11 cellular contexts compared by ENCODE assay signal in genomic region chr3:159711560-159712333, GRCh38.
DNase-seq lines count a peak whose midpoint lies in the region; ATAC-seq, FAIRE-seq and TF ChIP-seq lines count a peak whose summit lies in the region.
"Had no signal": no experiment of that assay in that cellular context is flagged by ENCODE, and none has a peak within 500 bp of the region (broad histone marks: within the 10 kb centered on the region; RNA-seq: fewer than 3 reads in every experiment).

No MANE protein-coding gene starts in this region.

- H3K9me3 Mint-ChIP-seq in mesothelial cell of epicardium = peaks cover 18% of the 10 kb centered on the region

- ATAC-seq in HG02798 (IDR thresholded peaks at IDR 0.05; ENCODE audit: poor library complexity, unreplicated experiment) (no peak), GM18519 (IDR thresholded peaks at IDR 0.05; ENCODE audit: low FRiP score, unreplicated experiment) (no peak)

- DNase-seq in AG09319 (ENCODE audit: extremely low read depth, low read depth) (peak; percentile 44), RCC 7860 (ENCODE audit: low spot score) (peak; percentile 77), fibroblast of gingiva (ENCODE audit: low read depth) (peak; percentile 58), mesothelial cell of epicardium (ENCODE audit: low spot score in 2 of 2, unreplicated experiment in 2 of 2) (no peak), NCI-H1105 treated with DMSO at 0.1 percent for 48 hours (lab: John Stamatoyannopoulos, UW) (no peak), NCI-H1417 treated with DMSO at 0.1 percent for 48 hours (lab: John Stamatoyannopoulos, UW) (no peak)
- DNase-seq: activated CD4-positive, alpha-beta T cell treated with anti-CD3 and anti-CD28 coated beads for 4 hours; effector memory CD4-positive, alpha-beta T cell; NCI-H524 treated with DMSO at 0.1 percent for 48 hours had no signal

- no peaks in the 10 kb centered on the region for H3K4me1 Mint-ChIP-seq in mesothelial cell of epicardium

- no peaks in the 10 kb centered on the region for H3K27me3 Mint-ChIP-seq in mesothelial cell of epicardium (ENCODE audit: low read depth)

- H3K4me3 Mint-ChIP-seq in mesothelial cell of epicardium = no peak overlapping the region

- TF ChIP-seq CTCF in AG09319 (IDR thresholded peaks at IDR 0.05; ENCODE audit: low read depth, low read length) (no peak), mesothelial cell of epicardium (IDR thresholded peaks at IDR 0.05; ENCODE audit: unreplicated experiment) (no peak)

- peak; percentile 83 for FAIRE-seq in RCC 7860 (lab: Jason Lieb, UNC)

- H3K36me3 Mint-ChIP-seq in mesothelial cell of epicardium = no peaks in the 10 kb centered on the region

- H3K27ac Mint-ChIP-seq in mesothelial cell of epicardium = peak overlapping the region; percentile 26

Comparison
In these comparisons a context has a peak if more than half of its experiments do, and no peak if none do; other contexts are left out.
1. DNase-seq: peak in AG09319 (single experiment), RCC 7860 (single experiment) and fibroblast of gingiva (single experiment); none in mesothelial cell of epicardium (0 of 2), NCI-H1105 treated with DMSO at 0.1 percent for 48 hours (single experiment) and NCI-H1417 treated with DMSO at 0.1 percent for 48 hours (single experiment).